ENCODE assay signal across 6 cellular contexts in the genomic region with DNA sequence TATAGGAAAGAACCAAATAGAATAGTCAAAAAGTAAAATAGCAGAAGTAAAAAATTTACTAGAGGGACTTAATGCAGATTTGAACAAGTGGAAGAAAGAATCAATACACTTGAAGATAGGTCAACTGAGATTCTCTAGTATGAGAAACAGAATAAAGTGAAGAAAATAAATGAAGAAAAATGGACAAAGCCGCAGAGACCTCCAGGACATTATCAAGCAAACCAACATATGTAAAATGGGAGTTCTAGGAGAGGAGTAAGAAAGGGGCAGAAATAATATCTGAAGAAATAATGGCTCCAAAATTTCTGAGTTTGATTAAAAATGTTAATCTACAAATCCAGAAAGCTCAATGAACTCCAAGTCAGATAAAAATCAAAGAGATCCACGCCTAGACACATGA.
"Had no signal": no experiment of that assay in that cellular context is flagged by ENCODE, and none has a peak within 500 bp of the region (broad histone marks: within the 10 kb centered on the region; RNA-seq: fewer than 3 reads in every experiment).

No MANE protein-coding gene starts in this region.

- H3K27ac ChIP-seq: HL-60, KMS-11 had no signal

- H3K4me3 ChIP-seq: K562 had no signal

- DNase-seq: IMR-90, KBM-7, KG1 had no signal
